In genomic region chr2:109726666-109727270, GRCh38 we compare ENCODE assay signal across 22 cellular contexts.
A peak's percentile ranks its signal among the peaks of the same experiment; 100 is the strongest.
DNase-seq lines count a peak whose midpoint lies in the region; ATAC-seq and TF ChIP-seq lines count a peak whose summit lies in the region.
"Had no signal": no experiment of that assay in that cellular context is flagged by ENCODE, and none has a peak within 500 bp of the region (broad histone marks: within the 10 kb centered on the region; RNA-seq: fewer than 3 reads in every experiment).

No MANE protein-coding gene starts in this region.

- H3K27ac Mint-ChIP-seq in T-helper 2 cell treated with Interferon-gamma antibody and Interleukin-4, amounts not matched to agents 5 μg/mL and 100 μg/mL, for 36 hours: no peak overlapping the region
- H3K27ac Mint-ChIP-seq: activated CD8-positive, alpha-beta T cell treated with anti-CD3 and anti-CD28 coated beads for 36 hours; activated T-helper 1 cell treated with anti-CD3 and anti-CD28 coated beads, Interleukin-12 subunit alpha, Interleukin-12 subunit beta, Interleukin-2, Interleukin-4 antibody, amounts not matched to agents 30 ng/mL and 10 ng/mL and 1 ng/mL, durations not matched to agents 14 hours and 24 hours and 36 hours; naive thymus-derived CD8-positive, alpha-beta T cell; T-helper 1 cell treated with Interleukin-12 subunit alpha and Interleukin-12 subunit beta and Interleukin-4 antibody, amounts not matched to agents 30 μg/mL and 1 μg/mL, for 36 hours had no signal

- H3K36me3 Mint-ChIP-seq in T-helper 2 cell treated with Interferon-gamma antibody and Interleukin-4, amounts not matched to agents 5 μg/mL and 100 μg/mL, for 36 hours (ENCODE audit: low read depth): no peaks in the 10 kb centered on the region

- H3K4me1 Mint-ChIP-seq in T-helper 2 cell treated with Interferon-gamma antibody and Interleukin-4, amounts not matched to agents 5 μg/mL and 100 μg/mL, for 36 hours (ENCODE audit: low read depth): no peaks in the 10 kb centered on the region
- H3K4me1 Mint-ChIP-seq: naive thymus-derived CD8-positive, alpha-beta T cell had no signal

- no peaks in the 10 kb centered on the region for H3K27me3 Mint-ChIP-seq in T-helper 2 cell treated with Interferon-gamma antibody and Interleukin-4, amounts not matched to agents 5 μg/mL and 100 μg/mL, for 36 hours (ENCODE audit: low read depth)

- ATAC-seq in left lobe of liver (peak; percentile 94), GM18858 (IDR thresholded peaks at IDR 0.05; ENCODE audit: unreplicated experiment) (no peak), HG03108 (IDR thresholded peaks at IDR 0.05; ENCODE audit: unreplicated experiment) (no peak)
- ATAC-seq: activated CD8-positive, alpha-beta T cell treated with anti-CD3 and anti-CD28 coated beads for 36 hours; gastroesophageal sphincter; lower lobe of right lung; naive thymus-derived CD8-positive, alpha-beta T cell had no signal

- H3K9me3 Mint-ChIP-seq in T-helper 2 cell treated with Interferon-gamma antibody and Interleukin-4, amounts not matched to agents 5 μg/mL and 100 μg/mL, for 36 hours: no peaks in the 10 kb centered on the region
- H3K9me3 Mint-ChIP-seq: activated CD8-positive, alpha-beta T cell treated with anti-CD3 and anti-CD28 coated beads for 36 hours; activated T-helper 1 cell treated with anti-CD3 and anti-CD28 coated beads, Interleukin-12 subunit alpha, Interleukin-12 subunit beta, Interleukin-2, Interleukin-4 antibody, amounts not matched to agents 30 ng/mL and 10 ng/mL and 1 ng/mL, durations not matched to agents 14 hours and 24 hours and 36 hours; T-helper 1 cell treated with Interleukin-12 subunit alpha and Interleukin-12 subunit beta and Interleukin-4 antibody, amounts not matched to agents 30 μg/mL and 1 μg/mL, for 36 hours had no signal

- peak; percentile 82 for DNase-seq in HT-29 (ENCODE audit: low spot score)
- peak; percentile 2 for DNase-seq in T-helper 2 cell treated with Interferon-gamma antibody and Interleukin-4, amounts not matched to agents 5 μg/mL and 100 μg/mL, for 36 hours (ENCODE audit: low spot score)
- peak; percentile 77 for DNase-seq in left lobe of liver (ENCODE audit: low spot score)
- DNase-seq in renal cortical epithelial cell (ENCODE audit: low read depth): peak; percentile 91
- DNase-seq in GM10266 (ENCODE audit: extremely low spot score): no peak
- DNase-seq in SW 1271 (lab: John Stamatoyannopoulos, UW): no peak
- DNase-seq: activated CD8-positive, alpha-beta T cell treated with anti-CD3 and anti-CD28 coated beads for 36 hours; erythroblast; KBM-7; lower lobe of right lung; naive thymus-derived CD8-positive, alpha-beta T cell; NCI-H1048; NCI-H2029 treated with DMSO at 0.1 percent for 48 hours; SHP77; stimulated activated CD4-positive, alpha-beta T cell treated with anti-CD3 and anti-CD28 coated beads, Interleukin-12 subunit alpha, Interleukin-12 subunit beta, amount 100 ng/mL, for 4 hours; testis; WERI-Rb-1 had no signal

- TF ChIP-seq CTCF in GM10266 (IDR thresholded peaks at IDR 0.05; ENCODE audit: control insufficient read depth, insufficient read depth, low read depth, missing control alignments): no peak

- H3K4me3 Mint-ChIP-seq in T-helper 2 cell treated with Interferon-gamma antibody and Interleukin-4, amounts not matched to agents 5 μg/mL and 100 μg/mL, for 36 hours: no peak overlapping the region
- H3K4me3 Mint-ChIP-seq: activated CD8-positive, alpha-beta T cell treated with anti-CD3 and anti-CD28 coated beads for 36 hours; activated T-helper 1 cell treated with anti-CD3 and anti-CD28 coated beads, Interleukin-12 subunit alpha, Interleukin-12 subunit beta, Interleukin-2, Interleukin-4 antibody, amounts not matched to agents 30 ng/mL and 10 ng/mL and 1 ng/mL, durations not matched to agents 14 hours and 24 hours and 36 hours; naive thymus-derived CD8-positive, alpha-beta T cell; T-helper 1 cell treated with Interleukin-12 subunit alpha and Interleukin-12 subunit beta and Interleukin-4 antibody, amounts not matched to agents 30 μg/mL and 1 μg/mL, for 36 hours had no signal

Comparison
In these comparisons a context has a peak if more than half of its experiments do, and no peak if none do; other contexts are left out.
1. DNase-seq: peak in HT-29 (single experiment), T-helper 2 cell treated with Interferon-gamma antibody and Interleukin-4, amounts not matched to agents 5 μg/mL and 100 μg/mL, for 36 hours (single experiment), left lobe of liver (single experiment) and renal cortical epithelial cell (single experiment); none in GM10266 (single experiment) and SW 1271 (0 of 2).